Comparison of ENCODE assay signal across 31 cellular contexts in genomic region chr2:172617115-172617514, GRCh38.
A peak's percentile ranks its signal among the peaks of the same experiment; 100 is the strongest.
DNase-seq lines count a peak whose midpoint lies in the region; ATAC-seq and TF ChIP-seq lines count a peak whose summit lies in the region.
"Had no signal": no experiment of that assay in that cellular context is flagged by ENCODE, and none has a peak within 500 bp of the region (broad histone marks: within the 10 kb centered on the region; RNA-seq: fewer than 3 reads in every experiment).

No MANE protein-coding gene starts in this region.

- no peak overlapping the region for H3K4me3 ChIP-seq in cardiac muscle cell
- H3K4me3 ChIP-seq: A549; BLaER1; BLaER1 treated with 17β-estradiol and CSF1 and Interleukin-3, amounts not matched to agents 10 nM and 100 nM had no signal

- POLR2A ChIA-PET in WTC11 (lab: Charles Lee): no interaction called here

- no peak overlapping the region for H3K4me3 Mint-ChIP-seq in WTC11
- H3K4me3 Mint-ChIP-seq: B cell; CD14-positive monocyte; CD4-positive, alpha-beta memory T cell; CD4-positive, alpha-beta T cell; CD4-positive, CD25-positive, alpha-beta regulatory T cell; CD8-positive, alpha-beta memory T cell; CD8-positive, alpha-beta T cell had no signal

- H3K27me3 ChIP-seq in cardiac muscle cell: no peaks in the 10 kb centered on the region
- H3K27me3 ChIP-seq: BE2C; BLaER1; BLaER1 treated with 17β-estradiol and CSF1 and Interleukin-3, amounts not matched to agents 10 nM and 100 nM had no signal

- peaks cover 15% of the 10 kb centered on the region for H3K36me3 Mint-ChIP-seq in WTC11

- H3K4me1 Mint-ChIP-seq in WTC11: peaks cover 5% of the 10 kb centered on the region; the same call in 1 of the 2 replicates
- H3K4me1 Mint-ChIP-seq: CD14-positive monocyte; CD4-positive, alpha-beta memory T cell; CD8-positive, alpha-beta memory T cell had no signal

- H3K9me3 Mint-ChIP-seq in WTC11: peaks cover 10% of the 10 kb centered on the region
- H3K9me3 Mint-ChIP-seq: CD4-positive, alpha-beta T cell; CD4-positive, CD25-positive, alpha-beta regulatory T cell; CD8-positive, alpha-beta memory T cell; CD8-positive, alpha-beta T cell had no signal

- H3K27ac ChIP-seq in cardiac muscle cell: peak overlapping the region; percentile 83
- H3K27ac ChIP-seq: 22Rv1; A549; BLaER1; BLaER1 treated with 17β-estradiol and CSF1 and Interleukin-3, amounts not matched to agents 10 nM and 100 nM; C4-2B had no signal

- H3K9me3 ChIP-seq in cardiac muscle cell (ENCODE audit: low read depth): no peaks in the 10 kb centered on the region
- H3K9me3 ChIP-seq: A549, BE2C, Caco-2 had no signal

- no peak overlapping the region for H3K27ac Mint-ChIP-seq in WTC11
- H3K27ac Mint-ChIP-seq: B cell; CD14-positive monocyte; CD4-positive, alpha-beta memory T cell; CD4-positive, alpha-beta T cell; CD4-positive, CD25-positive, alpha-beta regulatory T cell; CD8-positive, alpha-beta memory T cell had no signal

- no peak for ATAC-seq in left ventricle myocardium superior
- ATAC-seq in WTC11: no peak
- ATAC-seq: A549; CD8-positive, alpha-beta T cell had no signal

- peaks cover 11% of the 10 kb centered on the region for H3K36me3 ChIP-seq in cardiac muscle cell
- H3K36me3 ChIP-seq: BE2C had no signal

- no peak for TF ChIP-seq CTCF in cardiac muscle cell (IDR thresholded peaks at IDR 0.05; ENCODE audit: low read depth, low read length)
- no peak for TF ChIP-seq CTCF in WTC11 (IDR thresholded peaks at IDR 0.05)

- CTCF ChIA-PET in WTC11 (lab: Charles Lee): no interaction called here

- H3K4me1 ChIP-seq in cardiac muscle cell (ENCODE audit: low read depth): peaks cover 7% of the 10 kb centered on the region
- H3K4me1 ChIP-seq: A549; BE2C; BLaER1; BLaER1 treated with 17β-estradiol and CSF1 and Interleukin-3, amounts not matched to agents 10 nM and 100 nM; Caco-2 had no signal

- H3K27me3 Mint-ChIP-seq in WTC11 (ENCODE audit: low read depth): no peaks in the 10 kb centered on the region; the same call in 1 of the 2 replicates
- H3K27me3 Mint-ChIP-seq: B cell; CD4-positive, alpha-beta memory T cell; CD4-positive, alpha-beta T cell; CD4-positive, CD25-positive, alpha-beta regulatory T cell; CD8-positive, alpha-beta memory T cell had no signal

- intact Hi-C loops in left ventricle myocardium superior (cut with micrococcal nuclease): no loop called here

- DNase-seq in cardiac muscle cell (ENCODE audit: low read depth in 1 of 2, low spot score in 1 of 2) (no peak), left ventricle myocardium superior (no peak), WTC11 (ENCODE audit: low spot score) (no peak), NCI-H2029 treated with DMSO at 0.1 percent for 48 hours (lab: John Stamatoyannopoulos, UW) (no peak)
- DNase-seq: 8988T; ACHN; AML-193; BE2C; C1 segment of cervical spinal cord; Caco-2; Calu3; CD4-positive, alpha-beta memory T cell; CD4-positive, alpha-beta T cell; CD4-positive, CD25-positive, alpha-beta regulatory T cell; CD8-positive, alpha-beta memory T cell; CD8-positive, alpha-beta T cell; COR-L47; DMS 273 treated with DMSO at 0.1 percent for 48 hours; DMS153; DMS53; DMS79; DMS79 treated with DMSO at 0.1 percent for 48 hours; DND-41; EL had no signal

TF ChIP-seq in WTC11, 78 proteins besides CTCF, POLR2A, EP300 and RAD21:
- TF ChIP-seq HMGA2 (CRISPR knock-in tag; IDR thresholded peaks at IDR 0.05) (peak; percentile 96), GRHL2 (CRISPR knock-in tag; IDR thresholded peaks at IDR 0.05; ENCODE audit: insufficient replicate concordance, severe bottlenecking) (no peak)
